ENCODE assay signal across 16 cellular contexts in genomic region chr7:140898794-140899548, GRCh38. TPM values are rescaled to one million over a fixed set of nuclear protein-coding genes. Genes with fewer than 3 reads are reported as not detected.
DNase-seq lines count a peak whose midpoint lies in the region; TF ChIP-seq lines count a peak whose summit lies in the region.
"Had no signal": no experiment of that assay in that cellular context is flagged by ENCODE, and none has a peak within 500 bp of the region (broad histone marks: within the 10 kb centered on the region; RNA-seq: fewer than 3 reads in every experiment).

No MANE protein-coding gene starts in this region.

- DNase-seq in AG04449 (ENCODE audit: low read depth, low spot score) (peak; percentile 4), EH (ENCODE audit: low read depth) (peak; percentile 8), NCI-H524 treated with DMSO at 0.1 percent for 48 hours (lab: John Stamatoyannopoulos, UW) (peak; percentile 73), fibroblast of villous mesenchyme (ENCODE audit: low read depth) (peak; percentile 19), NOMO-1 treated with DMSO at 0.1 percent for 48 hours (lab: John Stamatoyannopoulos, UW; ENCODE audit: unreplicated experiment) (no peak), NCI-H2196 treated with DMSO at 0.1 percent for 48 hours (lab: John Stamatoyannopoulos, UW; ENCODE audit: unreplicated experiment) (no peak), T-helper 1 cell (no peak)
- DNase-seq: activated CD8-positive, alpha-beta memory T cell treated with anti-CD3 and anti-CD28 coated beads, Interleukin-2, amount 50 U/mL, for 48 hours; activated naive CD4-positive, alpha-beta T cell treated with Interleukin-2 at 50 U/mL for 16 hours; esophagus squamous epithelium; NCI-H1048; SHP77 treated with DMSO at 0.1 percent for 48 hours; stimulated activated CD4-positive, alpha-beta T cell treated with anti-CD3 and anti-CD28 coated beads, Interleukin-4, amount 100 ng/mL, for 24 hours; stimulated activated CD8-positive, alpha-beta memory T cell treated with anti-CD3 and anti-CD28 coated beads, Interleukin-4, amount 100 ng/mL, for 48 hours had no signal

- no peak for TF ChIP-seq CTCF in AG04449 (IDR thresholded peaks at IDR 0.05; ENCODE audit: insufficient read depth, low read length, missing control alignments)
- no peak for TF ChIP-seq CTCF in fibroblast of villous mesenchyme (IDR thresholded peaks at IDR 0.05; ENCODE audit: insufficient read depth, low read depth, low read length)

- CTCF ChIA-PET in AG04449 (lab: Yijun Ruan, JAX), result no interaction called here

- POLR2A ChIA-PET in AG04449 (lab: Yijun Ruan, JAX), result no interaction called here

- H3K4me3 ChIP-seq in AG04449 (ENCODE audit: low read depth, low read length), result no peak overlapping the region
- H3K4me3 ChIP-seq in fibroblast of villous mesenchyme (ENCODE audit: low read depth, low read length), result no peak overlapping the region
- H3K4me3 ChIP-seq: BLaER1 treated with 17β-estradiol and CSF1 and Interleukin-3, amounts not matched to agents 10 nM and 100 nM; esophagus squamous epithelium; thoracic aorta had no signal

RNA-seq across cellular contexts. Expression of gene BRAF, which starts 25.8 kb away (rescaled TPM):
- total RNA-seq in fibroblast of villous mesenchyme, result 23.2 and 30.7 TPM in 2 replicates

Comparison
In these comparisons a context has a peak if more than half of its experiments do, and no peak if none do; other contexts are left out.
1. DNase-seq: peak in AG04449 (single experiment), EH (single experiment), NCI-H524 treated with DMSO at 0.1 percent for 48 hours (single experiment) and fibroblast of villous mesenchyme (single experiment); none in NOMO-1 treated with DMSO at 0.1 percent for 48 hours (single experiment), NCI-H2196 treated with DMSO at 0.1 percent for 48 hours (single experiment) and T-helper 1 cell (0 of 5).